Comparison of ENCODE assay signal across 21 cellular contexts in the genomic region with DNA sequence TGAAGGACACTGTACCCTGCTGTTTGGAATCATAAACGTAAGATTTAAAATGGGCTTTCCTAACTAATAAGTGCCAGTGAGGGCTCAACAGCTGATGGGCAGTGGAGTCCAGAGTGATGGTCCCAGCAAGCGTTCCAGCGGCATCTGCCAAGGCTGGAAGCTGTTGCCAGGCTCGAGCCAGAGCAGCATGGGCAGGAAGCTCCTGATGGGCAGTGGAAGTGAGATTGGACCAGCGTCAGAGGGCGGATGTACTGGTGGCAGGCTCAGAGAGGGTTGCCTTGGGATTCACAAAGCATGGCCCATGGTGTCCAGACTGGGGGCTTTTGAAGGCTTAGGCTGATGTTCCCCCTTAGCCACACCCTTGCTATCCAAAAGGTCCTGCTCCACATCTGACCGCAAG. TPM values are rescaled to one million over a fixed set of nuclear protein-coding genes. Genes with fewer than 3 reads are reported as not detected.
DNase-seq lines count a peak whose midpoint lies in the region; ATAC-seq, FAIRE-seq and TF ChIP-seq lines count a peak whose summit lies in the region.
"Had no signal": no experiment of that assay in that cellular context is flagged by ENCODE, and none has a peak within 500 bp of the region (broad histone marks: within the 10 kb centered on the region; RNA-seq: fewer than 3 reads in every experiment).

No MANE protein-coding gene starts in this region.

- H3K4me2 ChIP-seq in endothelial cell of umbilical vein (ENCODE audit: insufficient read depth, low read length) (no peak overlapping the region), smooth muscle cell (peak overlapping the region; percentile 72)

- H4K20me1 ChIP-seq in endothelial cell of umbilical vein (replicated peaks; ENCODE audit: control insufficient read depth, extremely low read depth, insufficient read depth, low read length) = no peaks in the 10 kb centered on the region
- H4K20me1 ChIP-seq in smooth muscle cell (ENCODE audit: low read depth) = peaks cover 96% of the 10 kb centered on the region

- no peak overlapping the region for H2AFZ ChIP-seq in endothelial cell of umbilical vein (ENCODE audit: low read depth, low read length)
- no peak overlapping the region for H2AFZ ChIP-seq in smooth muscle cell (ENCODE audit: low read depth)

- H3K4me1 ChIP-seq in SJSA1 (replicated peaks) (peaks cover 89% of the 10 kb centered on the region), endothelial cell of umbilical vein (ENCODE audit: control insufficient read depth, extremely low read depth, insufficient read depth, low read length) (peaks cover 58% of the 10 kb centered on the region), smooth muscle cell (ENCODE audit: low read depth) (peaks cover 54% of the 10 kb centered on the region)

- peaks cover 18% of the 10 kb centered on the region for H3K36me3 Mint-ChIP-seq in mesothelial cell of epicardium
- H3K36me3 Mint-ChIP-seq: stimulated activated effector memory CD8-positive, alpha-beta T cell treated with anti-CD3 and anti-CD28 coated beads, Interleukin-12 subunit alpha, Interleukin-12 subunit beta, amount 100 ng/mL, for 72 hours had no signal

- dilution Hi-C loops in endothelial cell of umbilical vein (cut with MboI; ENCODE audit: extremely low pct_ligation_motif_present, low sequenced_read_pairs) = no loop called here

- H3K9me3 ChIP-seq in SJSA1 (replicated peaks) = peaks cover 7% of the 10 kb centered on the region
- no peaks in the 10 kb centered on the region for H3K9me3 ChIP-seq in endothelial cell of umbilical vein (replicated peaks; ENCODE audit: control insufficient read depth, insufficient read depth, low read length)
- no peaks in the 10 kb centered on the region for H3K9me3 ChIP-seq in smooth muscle cell (replicated peaks; ENCODE audit: low read depth)

- no peak overlapping the region for H3K9ac ChIP-seq in endothelial cell of umbilical vein (replicated peaks; ENCODE audit: extremely low read depth, insufficient read depth, low read length)
- H3K9ac ChIP-seq in smooth muscle cell (ENCODE audit: low read depth) = no peak overlapping the region
- H3K9ac ChIP-seq: GM23248 had no signal

- WGBS in smooth muscle cell (ENCODE audit: low lambda C conversion rate) = 81% methylated on average over 7 of the region's 7 CpGs

- DNase-seq in SJSA1 (ENCODE audit: low read depth in 1 of 2, low spot score in 2 of 2) (no peak), endothelial cell of umbilical vein (ENCODE audit: low read depth, low spot score) (peak; percentile 22), mesothelial cell of epicardium (ENCODE audit: low spot score in 2 of 2, unreplicated experiment in 2 of 2) (no peak), smooth muscle cell (lab: John Stamatoyannopoulos, UW; ENCODE audit: unreplicated experiment) (no peak), COLO829 (ENCODE audit: low spot score) (no peak)
- DNase-seq in effector CD4-positive, alpha-beta T cell = no peak
- DNase-seq: activated CD4-positive, alpha-beta T cell treated with anti-CD3 and anti-CD28 coated beads for 48 hours; activated naive CD8-positive, alpha-beta T cell treated with anti-CD3 and anti-CD28 coated beads for 36 hours; activated T-cell treated with anti-CD3 and anti-CD28 coated beads for 4 hours; erythroblast; GM23248; Kasumi-1; NCI-H1436; SHP77 had no signal

- H3K4me3 Mint-ChIP-seq in mesothelial cell of epicardium = no peak overlapping the region
- H3K4me3 Mint-ChIP-seq: activated naive CD8-positive, alpha-beta T cell treated with anti-CD3 and anti-CD28 coated beads for 36 hours; neural crest cell; stimulated activated effector memory CD8-positive, alpha-beta T cell treated with anti-CD3 and anti-CD28 coated beads, Interleukin-12 subunit alpha, Interleukin-12 subunit beta, amount 100 ng/mL, for 72 hours; T-helper 2 cell treated with Interferon-gamma antibody and Interleukin-4, amounts not matched to agents 5 μg/mL and 100 μg/mL, for 36 hours had no signal

- ATAC-seq in GM21447 (IDR thresholded peaks at IDR 0.05; ENCODE audit: unreplicated experiment) (no peak), GM18873 (IDR thresholded peaks at IDR 0.05; ENCODE audit: low FRiP score, unreplicated experiment) (no peak)
- ATAC-seq: stimulated activated effector memory CD8-positive, alpha-beta T cell treated with anti-CD3 and anti-CD28 coated beads, Interleukin-12 subunit alpha, Interleukin-12 subunit beta, amount 100 ng/mL, for 72 hours had no signal

- CTCF ChIA-PET in endothelial cell of umbilical vein (lab: Charles Lee) = no interaction called here

- peak overlapping the region; percentile 90; the same call in 1 of the 2 replicates for H3K27ac ChIP-seq in SJSA1
- peak overlapping the region; percentile 31 for H3K27ac ChIP-seq in endothelial cell of umbilical vein (ENCODE audit: insufficient read depth, low read depth, low read length)
- peak overlapping the region; percentile 96 for H3K27ac ChIP-seq in smooth muscle cell (ENCODE audit: low read depth)

- H3K9me1 ChIP-seq in endothelial cell of umbilical vein (replicated peaks; ENCODE audit: control insufficient read depth, extremely low read depth, insufficient read depth, low read length) = no peaks in the 10 kb centered on the region

- no peaks in the 10 kb centered on the region for H3K9me3 Mint-ChIP-seq in mesothelial cell of epicardium
- H3K9me3 Mint-ChIP-seq: neural crest cell; T-helper 2 cell treated with Interferon-gamma antibody and Interleukin-4, amounts not matched to agents 5 μg/mL and 100 μg/mL, for 36 hours had no signal

- BruUV-seq in endothelial cell of umbilical vein (replicated peaks; lab: Mats Ljungman, UMichigan) = no TSS peak

- H3K36me3 ChIP-seq in SJSA1 (peaks cover 36% of the 10 kb centered on the region), endothelial cell of umbilical vein (ENCODE audit: control insufficient read depth in 2 of 2, extremely low read depth in 1 of 2, insufficient read depth in 2 of 2, low read length in 2 of 2) (peaks cover 0 to 8% of the 10 kb centered on the region in 2 experiments), smooth muscle cell (ENCODE audit: low read depth) (peaks cover 5% of the 10 kb centered on the region)

- H3K27me3 ChIP-seq in SJSA1 (replicated peaks) (no peaks in the 10 kb centered on the region), endothelial cell of umbilical vein (ENCODE audit: control insufficient read depth in 2 of 2, insufficient read depth in 2 of 2, low read length in 2 of 2) (no peaks in the 10 kb centered on the region), smooth muscle cell (ENCODE audit: low read depth) (no peaks in the 10 kb centered on the region)

- H3K4me1 Mint-ChIP-seq in mesothelial cell of epicardium = peaks cover 44% of the 10 kb centered on the region

- H3K4me3 ChIP-seq in SJSA1 (no peak overlapping the region), endothelial cell of umbilical vein (replicated peaks in 1 of 3; ENCODE audit: insufficient read depth in 1 of 3, low read depth in 1 of 3, low read length in 3 of 3) (no peak overlapping the region), smooth muscle cell (no peak overlapping the region)
- H3K4me3 ChIP-seq: GM23248, skin epidermis had no signal

- H3K79me2 ChIP-seq in endothelial cell of umbilical vein (ENCODE audit: control insufficient read depth, insufficient read depth, low read length) (peaks cover 57% of the 10 kb centered on the region), smooth muscle cell (ENCODE audit: low read depth) (peaks cover 95% of the 10 kb centered on the region)

- no peak for TF ChIP-seq POLR2A in endothelial cell of umbilical vein (IDR thresholded peaks at IDR 0.05; ENCODE audit: low read depth, low read length)

- intact Hi-C loops in endothelial cell of umbilical vein (cut with micrococcal nuclease) = no loop called here

- H3K27me3 Mint-ChIP-seq in mesothelial cell of epicardium (ENCODE audit: low read depth) = no peaks in the 10 kb centered on the region

- POLR2A ChIA-PET in endothelial cell of umbilical vein (lab: Charles Lee) = no interaction called here

- TF ChIP-seq CTCF in endothelial cell of umbilical vein (IDR thresholded peaks at IDR 0.05; ENCODE audit: extremely low read depth in 1 of 2, insufficient read depth in 1 of 2, low read depth in 1 of 2, low read length in 2 of 2) = no peak
- no peak for TF ChIP-seq CTCF in mesothelial cell of epicardium (IDR thresholded peaks at IDR 0.05; ENCODE audit: unreplicated experiment)
- TF ChIP-seq CTCF in smooth muscle cell (IDR thresholded peaks at IDR 0.05; ENCODE audit: borderline replicate concordance, insufficient read depth, poor library complexity, severe bottlenecking) = no peak

- peaks cover 85% of the 10 kb centered on the region for H3F3A ChIP-seq in smooth muscle cell (ENCODE audit: low read depth)

- peak; percentile 57 for FAIRE-seq in endothelial cell of umbilical vein (lab: Jason Lieb, UNC)
- FAIRE-seq: colon had no signal

- H3K27ac Mint-ChIP-seq in mesothelial cell of epicardium = peak overlapping the region; percentile 33
- H3K27ac Mint-ChIP-seq: activated naive CD8-positive, alpha-beta T cell treated with anti-CD3 and anti-CD28 coated beads for 36 hours; stimulated activated effector memory CD8-positive, alpha-beta T cell treated with anti-CD3 and anti-CD28 coated beads, Interleukin-12 subunit alpha, Interleukin-12 subunit beta, amount 100 ng/mL, for 72 hours; T-helper 2 cell treated with Interferon-gamma antibody and Interleukin-4, amounts not matched to agents 5 μg/mL and 100 μg/mL, for 36 hours had no signal

RNA-seq across cellular contexts. Expression of a gene that starts 30.2 kb away (rescaled TPM):
- total RNA-seq in SJSA1 (2014; rRNA removed; shearing (Covaris generic)) = 677 and 741 TPM in 2 replicates
- 792 and 935 TPM in 2 replicates for total RNA-seq in endothelial cell of umbilical vein
- polyA plus RNA-seq in endothelial cell of umbilical vein = 940 and 1,366 TPM in 2 replicates
- polyA plus RNA-seq in endothelial cell of umbilical vein (2011; cell fraction: cytosol; rRNA removed) = 563 and 570 TPM in 2 replicates
- 716 and 1,073 TPM in 2 replicates for polyA plus RNA-seq in endothelial cell of umbilical vein (2011; cell fraction: nucleus; rRNA removed)
- 398 and 736 TPM in 2 replicates for polyA plus RNA-seq in endothelial cell of umbilical vein (2012)
- polyA minus RNA-seq in endothelial cell of umbilical vein = 769 and 809 TPM in 2 replicates
- 4.8 TPM for polyA minus RNA-seq in endothelial cell of umbilical vein (2011; cell fraction: cytosol; rRNA and poly(A)+ RNA removed)
- 669 and 809 TPM in 2 replicates for polyA minus RNA-seq in endothelial cell of umbilical vein (2011; cell fraction: nucleus; rRNA and poly(A)+ RNA removed)
- total RNA-seq in mesothelial cell of epicardium = 432 to 469 TPM (median 449 TPM) in 3 replicates
- total RNA-seq in smooth muscle cell = 1,456 and 1,535 TPM in 2 replicates
- 2,012 and 2,786 TPM in 2 replicates for polyA plus RNA-seq in smooth muscle cell
- total RNA-seq: activated naive CD8-positive, alpha-beta T cell treated with anti-CD3 and anti-CD28 coated beads for 36 hours had no signal

RNA-seq across cellular contexts. Expression of a gene that starts 30.3 kb away (rescaled TPM):
- 489 and 591 TPM in 2 replicates for total RNA-seq in SJSA1 (2014; rRNA removed; shearing (Covaris generic))
- total RNA-seq in endothelial cell of umbilical vein = 1,119 and 1,341 TPM in 2 replicates
- polyA plus RNA-seq in endothelial cell of umbilical vein = 379 and 384 TPM in 2 replicates
- 305 and 353 TPM in 2 replicates for polyA plus RNA-seq in endothelial cell of umbilical vein (2011; cell fraction: cytosol; rRNA removed)
- 509 and 510 TPM in 2 replicates for polyA plus RNA-seq in endothelial cell of umbilical vein (2011; cell fraction: nucleus; rRNA removed)
- polyA plus RNA-seq in endothelial cell of umbilical vein (2012) = 493 and 639 TPM in 2 replicates
- 611 and 680 TPM in 2 replicates for polyA minus RNA-seq in endothelial cell of umbilical vein
- polyA minus RNA-seq in endothelial cell of umbilical vein (2011; cell fraction: cytosol; rRNA and poly(A)+ RNA removed) = 2.3 TPM
- 490 and 493 TPM in 2 replicates for polyA minus RNA-seq in endothelial cell of umbilical vein (2011; cell fraction: nucleus; rRNA and poly(A)+ RNA removed)
- 341 to 362 TPM (median 347 TPM) in 3 replicates for total RNA-seq in mesothelial cell of epicardium
- 4,372 and 5,353 TPM in 2 replicates for total RNA-seq in smooth muscle cell
- polyA plus RNA-seq in smooth muscle cell = 1,844 and 2,409 TPM in 2 replicates
- total RNA-seq: activated naive CD8-positive, alpha-beta T cell treated with anti-CD3 and anti-CD28 coated beads for 36 hours had no signal

Comparison
In these comparisons a context has a peak if more than half of its experiments do, and no peak if none do; other contexts are left out.
1. H3K27ac ChIP-seq: peak in every context shown above with its lines; median percentile 96 in smooth muscle cell; 90 in SJSA1; 31 in endothelial cell of umbilical vein.